ENCODE assay signal across 12 cellular contexts in genomic region chr9:92911496-92912475, GRCh38. TPM values are rescaled to one million over a fixed set of nuclear protein-coding genes. Genes with fewer than 3 reads are reported as not detected.
A peak's percentile ranks its signal among the peaks of the same experiment; 100 is the strongest.
DNase-seq lines count a peak whose midpoint lies in the region; ATAC-seq and TF ChIP-seq lines count a peak whose summit lies in the region.
"Had no signal": no experiment of that assay in that cellular context is flagged by ENCODE, and none has a peak within 500 bp of the region (broad histone marks: within the 10 kb centered on the region; RNA-seq: fewer than 3 reads in every experiment).

No MANE protein-coding gene starts in this region.

- no peak overlapping the region for H3K27ac ChIP-seq in left ventricle myocardium inferior (replicated peaks)
- peak overlapping the region; percentile 84 for H3K27ac ChIP-seq in VCaP
- H3K27ac ChIP-seq in WERI-Rb-1, result no peak overlapping the region

- peaks cover 47% of the 10 kb centered on the region for H3K27me3 Mint-ChIP-seq in osteocyte (ENCODE audit: unreplicated experiment)
- peaks cover 18 to 29% (median 24%) of the 10 kb centered on the region in 3 donors for H3K27me3 Mint-ChIP-seq in CD14-positive monocyte (ENCODE audit: low read depth in 3 of 3)

- H3K36me3 Mint-ChIP-seq in osteocyte (ENCODE audit: unreplicated experiment), result no peaks in the 10 kb centered on the region
- H3K36me3 Mint-ChIP-seq in CD14-positive monocyte, result no peaks in the 10 kb centered on the region
- H3K36me3 Mint-ChIP-seq: stimulated activated effector memory CD8-positive, alpha-beta T cell treated with anti-CD3 and anti-CD28 coated beads, Interleukin-12 subunit alpha, Interleukin-12 subunit beta, amount 100 ng/mL, for 72 hours had no signal

- TF ChIP-seq CTCF in left ventricle myocardium inferior (IDR thresholded peaks at IDR 0.05; ENCODE audit: borderline replicate concordance) (no peak), VCaP (conservative IDR thresholded peaks at IDR 0.05) (no peak), osteocyte (IDR thresholded peaks at IDR 0.05) (no peak), WERI-Rb-1 (IDR thresholded peaks at IDR 0.05; ENCODE audit: low read depth, low read length) (no peak), CD14-positive monocyte (IDR thresholded peaks at IDR 0.05) (no peak)

- intact Hi-C loops in left cardiac atrium (cut with DNase I) (no loop called here), left ventricle myocardium inferior (cut with micrococcal nuclease) (no loop called here), CD14-positive monocyte (cut with micrococcal nuclease) (no loop called here)

- H3K4me1 ChIP-seq in left ventricle myocardium inferior, result no peaks in the 10 kb centered on the region

- peaks cover 80% of the 10 kb centered on the region for H3K27me3 ChIP-seq in left ventricle myocardium inferior (ENCODE audit: low read depth)
- no peaks in the 10 kb centered on the region for H3K27me3 ChIP-seq in WERI-Rb-1 (ENCODE audit: insufficient read depth, low read depth, severe bottlenecking)

- H3K36me3 ChIP-seq in left ventricle myocardium inferior, result no peaks in the 10 kb centered on the region
- H3K36me3 ChIP-seq in WERI-Rb-1, result no peaks in the 10 kb centered on the region

- H3K9me3 ChIP-seq in left ventricle myocardium inferior (replicated peaks) (no peaks in the 10 kb centered on the region), WERI-Rb-1 (ENCODE audit: severe bottlenecking) (no peaks in the 10 kb centered on the region)

- peaks cover 6% of the 10 kb centered on the region for H3K4me1 Mint-ChIP-seq in osteocyte (ENCODE audit: unreplicated experiment)
- H3K4me1 Mint-ChIP-seq in CD14-positive monocyte, result peaks cover 15% of the 10 kb centered on the region

- DNase-seq in left cardiac atrium (peak; percentile 37), left ventricle myocardium inferior (no peak), left lobe of liver (ENCODE audit: low spot score) (no peak), osteocyte (ENCODE audit: extremely low spot score, unreplicated experiment) (no peak), WERI-Rb-1 (no peak), CD14-positive monocyte (ENCODE audit: low spot score) (no peak)
- DNase-seq: activated CD8-positive, alpha-beta memory T cell treated with anti-CD3 and anti-CD28 coated beads, Interleukin-2, amount 50 U/mL, for 4 hours; AML-193; NCI-H524 had no signal

- no peak overlapping the region for H3K27ac Mint-ChIP-seq in osteocyte (ENCODE audit: unreplicated experiment)
- H3K27ac Mint-ChIP-seq in CD14-positive monocyte, result no peak overlapping the region
- H3K27ac Mint-ChIP-seq: stimulated activated effector memory CD8-positive, alpha-beta T cell treated with anti-CD3 and anti-CD28 coated beads, Interleukin-12 subunit alpha, Interleukin-12 subunit beta, amount 100 ng/mL, for 72 hours had no signal

- H3K4me3 Mint-ChIP-seq in osteocyte (ENCODE audit: unreplicated experiment) (no peak overlapping the region), CD14-positive monocyte (peak overlapping the region in 1 of 2 donors; percentile 54)
- H3K4me3 Mint-ChIP-seq: stimulated activated effector memory CD8-positive, alpha-beta T cell treated with anti-CD3 and anti-CD28 coated beads, Interleukin-12 subunit alpha, Interleukin-12 subunit beta, amount 100 ng/mL, for 72 hours had no signal

- peak in 1 of 2 donors; percentile 58 for ATAC-seq in left cardiac atrium
- peak; percentile 30 for ATAC-seq in left lobe of liver
- no peak for ATAC-seq in HG02870 (IDR thresholded peaks at IDR 0.05; ENCODE audit: unreplicated experiment)
- ATAC-seq: stimulated activated effector memory CD8-positive, alpha-beta T cell treated with anti-CD3 and anti-CD28 coated beads, Interleukin-12 subunit alpha, Interleukin-12 subunit beta, amount 100 ng/mL, for 72 hours had no signal

- H3K9me3 Mint-ChIP-seq in osteocyte (ENCODE audit: unreplicated experiment) (no peaks in the 10 kb centered on the region), CD14-positive monocyte (peaks cover 0 to 4% (median 0%) of the 10 kb centered on the region in 7 donors)
- H3K9me3 Mint-ChIP-seq: stimulated activated effector memory CD8-positive, alpha-beta T cell treated with anti-CD3 and anti-CD28 coated beads, Interleukin-12 subunit alpha, Interleukin-12 subunit beta, amount 100 ng/mL, for 72 hours had no signal

- H3K4me3 ChIP-seq in left ventricle myocardium inferior (no peak overlapping the region), WERI-Rb-1 (ENCODE audit: low read depth, low read length) (no peak overlapping the region)

RNA-seq across cellular contexts. Expression of gene ZNF484, which starts 33.9 kb away (rescaled TPM):
- total RNA-seq in left cardiac atrium (1 to 10 TPM; 5.7 to 7.5 TPM), left ventricle myocardium inferior (4.9 TPM), left lobe of liver (2.1 TPM), osteocyte (9.5 and 11.5 TPM in 2 replicates)
- polyA plus RNA-seq in CD14-positive monocyte, result 1 to 10 TPM; 1.1 to 2.7 TPM

RNA-seq across cellular contexts. Expression of gene FGD3, which starts 35.5 kb away (rescaled TPM):
- 1 to 10 TPM; 2.7 to 5.2 TPM for total RNA-seq in left cardiac atrium
- 1.8 TPM for total RNA-seq in left ventricle myocardium inferior
- total RNA-seq in left lobe of liver, result 2.3 TPM
- not detected in 2 replicates for total RNA-seq in osteocyte
- 10 to 100 TPM; 32.4 to 56.2 TPM for polyA plus RNA-seq in CD14-positive monocyte
